ENCODE assay signal across 1 cellular context in the genomic region with DNA sequence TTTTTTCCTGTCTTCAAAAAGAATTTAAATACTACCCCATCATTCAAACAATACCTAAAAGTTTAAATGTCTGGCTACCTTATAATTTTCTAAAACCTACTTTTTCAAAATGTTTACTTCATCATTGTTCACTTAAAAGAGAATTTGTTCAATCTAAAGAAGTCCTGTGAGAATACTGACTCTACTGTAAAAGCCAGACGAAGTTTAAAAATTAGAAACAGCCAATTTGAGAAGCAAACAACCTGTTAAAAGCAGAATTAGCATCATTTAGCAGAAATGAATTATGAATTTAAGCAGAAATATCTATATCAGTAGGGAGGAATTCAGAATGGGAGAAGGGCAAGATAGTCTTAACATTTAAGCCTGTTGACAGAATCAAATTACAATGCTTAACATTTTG.
TF ChIP-seq lines count a peak whose summit lies in the region.

No MANE protein-coding gene starts in this region.

TF ChIP-seq in GM23338, 12 proteins besides CTCF, POLR2A, EP300 and RAD21:
- no peak for TF ChIP-seq ZNF331 (CRISPR knock-in tag; IDR thresholded peaks at IDR 0.05; ENCODE audit: low read depth)
- TF ChIP-seq, protein P1, sequence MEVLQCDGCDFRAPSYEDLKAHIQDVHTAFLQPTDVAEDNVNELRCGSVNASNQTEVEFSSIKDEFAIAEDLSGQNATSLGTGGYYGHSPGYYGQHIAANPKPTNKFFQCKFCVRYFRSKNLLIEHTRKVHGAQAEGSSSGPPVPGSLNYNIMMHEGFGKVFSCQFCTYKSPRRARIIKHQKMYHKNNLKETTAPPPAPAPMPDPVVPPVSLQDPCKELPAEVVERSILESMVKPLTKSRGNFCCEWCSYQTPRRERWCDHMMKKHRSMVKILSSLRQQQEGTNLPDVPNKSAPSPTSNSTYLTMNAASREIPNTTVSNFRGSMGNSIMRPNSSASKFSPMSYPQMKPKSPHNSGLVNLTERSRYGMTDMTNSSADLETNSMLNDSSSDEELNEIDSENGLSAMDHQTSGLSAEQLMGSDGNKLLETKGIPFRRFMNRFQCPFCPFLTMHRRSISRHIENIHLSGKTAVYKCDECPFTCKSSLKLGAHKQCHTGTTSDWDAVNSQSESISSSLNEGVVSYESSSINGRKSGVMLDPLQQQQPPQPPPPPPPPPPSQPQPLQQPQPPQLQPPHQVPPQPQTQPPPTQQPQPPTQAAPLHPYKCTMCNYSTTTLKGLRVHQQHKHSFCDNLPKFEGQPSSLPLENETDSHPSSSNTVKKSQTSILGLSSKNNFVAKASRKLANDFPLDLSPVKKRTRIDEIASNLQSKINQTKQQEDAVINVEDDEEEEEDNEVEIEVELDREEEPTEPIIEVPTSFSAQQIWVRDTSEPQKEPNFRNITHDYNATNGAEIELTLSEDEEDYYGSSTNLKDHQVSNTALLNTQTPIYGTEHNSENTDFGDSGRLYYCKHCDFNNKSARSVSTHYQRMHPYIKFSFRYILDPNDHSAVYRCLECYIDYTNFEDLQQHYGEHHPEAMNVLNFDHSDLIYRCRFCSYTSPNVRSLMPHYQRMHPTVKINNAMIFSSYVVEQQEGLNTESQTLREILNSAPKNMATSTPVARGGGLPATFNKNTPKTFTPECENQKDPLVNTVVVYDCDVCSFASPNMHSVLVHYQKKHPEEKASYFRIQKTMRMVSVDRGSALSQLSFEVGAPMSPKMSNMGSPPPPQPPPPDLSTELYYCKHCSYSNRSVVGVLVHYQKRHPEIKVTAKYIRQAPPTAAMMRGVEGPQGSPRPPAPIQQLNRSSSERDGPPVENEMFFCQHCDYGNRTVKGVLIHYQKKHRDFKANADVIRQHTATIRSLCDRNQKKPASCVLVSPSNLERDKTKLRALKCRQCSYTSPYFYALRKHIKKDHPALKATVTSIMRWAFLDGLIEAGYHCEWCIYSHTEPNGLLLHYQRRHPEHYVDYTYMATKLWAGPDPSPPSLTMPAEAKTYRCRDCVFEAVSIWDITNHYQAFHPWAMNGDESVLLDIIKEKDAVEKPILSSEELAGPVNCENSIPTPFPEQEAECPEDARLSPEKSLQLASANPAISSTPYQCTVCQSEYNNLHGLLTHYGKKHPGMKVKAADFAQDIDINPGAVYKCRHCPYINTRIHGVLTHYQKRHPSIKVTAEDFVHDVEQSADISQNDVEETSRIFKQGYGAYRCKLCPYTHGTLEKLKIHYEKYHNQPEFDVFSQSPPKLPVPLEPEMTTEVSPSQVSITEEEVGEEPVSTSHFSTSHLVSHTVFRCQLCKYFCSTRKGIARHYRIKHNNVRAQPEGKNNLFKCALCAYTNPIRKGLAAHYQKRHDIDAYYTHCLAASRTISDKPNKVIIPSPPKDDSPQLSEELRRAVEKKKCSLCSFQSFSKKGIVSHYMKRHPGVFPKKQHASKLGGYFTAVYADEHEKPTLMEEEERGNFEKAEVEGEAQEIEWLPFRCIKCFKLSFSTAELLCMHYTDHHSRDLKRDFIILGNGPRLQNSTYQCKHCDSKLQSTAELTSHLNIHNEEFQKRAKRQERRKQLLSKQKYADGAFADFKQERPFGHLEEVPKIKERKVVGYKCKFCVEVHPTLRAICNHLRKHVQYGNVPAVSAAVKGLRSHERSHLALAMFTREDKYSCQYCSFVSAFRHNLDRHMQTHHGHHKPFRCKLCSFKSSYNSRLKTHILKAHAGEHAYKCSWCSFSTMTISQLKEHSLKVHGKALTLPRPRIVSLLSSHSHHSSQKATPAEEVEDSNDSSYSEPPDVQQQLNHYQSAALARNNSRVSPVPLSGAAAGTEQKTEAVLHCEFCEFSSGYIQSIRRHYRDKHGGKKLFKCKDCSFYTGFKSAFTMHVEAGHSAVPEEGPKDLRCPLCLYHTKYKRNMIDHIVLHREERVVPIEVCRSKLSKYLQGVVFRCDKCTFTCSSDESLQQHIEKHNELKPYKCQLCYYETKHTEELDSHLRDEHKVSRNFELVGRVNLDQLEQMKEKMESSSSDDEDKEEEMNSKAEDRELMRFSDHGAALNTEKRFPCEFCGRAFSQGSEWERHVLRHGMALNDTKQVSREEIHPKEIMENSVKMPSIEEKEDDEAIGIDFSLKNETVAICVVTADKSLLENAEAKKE (CRISPR knock-in tag; IDR thresholded peaks at IDR 0.05), result no peak
- no peak for TF ChIP-seq JUNB (IDR thresholded peaks at IDR 0.05; ENCODE audit: unreplicated experiment)
- no peak for TF ChIP-seq CREB1 (CRISPR knock-in tag; IDR thresholded peaks at IDR 0.05; ENCODE audit: low read depth)
- TF ChIP-seq EZH2 (IDR thresholded peaks at IDR 0.05; ENCODE audit: low read depth, unreplicated experiment), result no peak
- TF ChIP-seq NANOG (IDR thresholded peaks at IDR 0.05; ENCODE audit: borderline replicate concordance), result no peak
- no peak for TF ChIP-seq EZH2phosphoT487 (IDR thresholded peaks at IDR 0.05; ENCODE audit: unreplicated experiment)
- TF ChIP-seq, protein P2, sequence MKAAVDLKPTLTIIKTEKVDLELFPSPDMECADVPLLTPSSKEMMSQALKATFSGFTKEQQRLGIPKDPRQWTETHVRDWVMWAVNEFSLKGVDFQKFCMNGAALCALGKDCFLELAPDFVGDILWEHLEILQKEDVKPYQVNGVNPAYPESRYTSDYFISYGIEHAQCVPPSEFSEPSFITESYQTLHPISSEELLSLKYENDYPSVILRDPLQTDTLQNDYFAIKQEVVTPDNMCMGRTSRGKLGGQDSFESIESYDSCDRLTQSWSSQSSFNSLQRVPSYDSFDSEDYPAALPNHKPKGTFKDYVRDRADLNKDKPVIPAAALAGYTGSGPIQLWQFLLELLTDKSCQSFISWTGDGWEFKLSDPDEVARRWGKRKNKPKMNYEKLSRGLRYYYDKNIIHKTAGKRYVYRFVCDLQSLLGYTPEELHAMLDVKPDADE (IDR thresholded peaks at IDR 0.05), result no peak
- TF ChIP-seq POLR2AphosphoS5 (IDR thresholded peaks at IDR 0.05; ENCODE audit: low read depth), result no peak
- TF ChIP-seq, protein P3, sequence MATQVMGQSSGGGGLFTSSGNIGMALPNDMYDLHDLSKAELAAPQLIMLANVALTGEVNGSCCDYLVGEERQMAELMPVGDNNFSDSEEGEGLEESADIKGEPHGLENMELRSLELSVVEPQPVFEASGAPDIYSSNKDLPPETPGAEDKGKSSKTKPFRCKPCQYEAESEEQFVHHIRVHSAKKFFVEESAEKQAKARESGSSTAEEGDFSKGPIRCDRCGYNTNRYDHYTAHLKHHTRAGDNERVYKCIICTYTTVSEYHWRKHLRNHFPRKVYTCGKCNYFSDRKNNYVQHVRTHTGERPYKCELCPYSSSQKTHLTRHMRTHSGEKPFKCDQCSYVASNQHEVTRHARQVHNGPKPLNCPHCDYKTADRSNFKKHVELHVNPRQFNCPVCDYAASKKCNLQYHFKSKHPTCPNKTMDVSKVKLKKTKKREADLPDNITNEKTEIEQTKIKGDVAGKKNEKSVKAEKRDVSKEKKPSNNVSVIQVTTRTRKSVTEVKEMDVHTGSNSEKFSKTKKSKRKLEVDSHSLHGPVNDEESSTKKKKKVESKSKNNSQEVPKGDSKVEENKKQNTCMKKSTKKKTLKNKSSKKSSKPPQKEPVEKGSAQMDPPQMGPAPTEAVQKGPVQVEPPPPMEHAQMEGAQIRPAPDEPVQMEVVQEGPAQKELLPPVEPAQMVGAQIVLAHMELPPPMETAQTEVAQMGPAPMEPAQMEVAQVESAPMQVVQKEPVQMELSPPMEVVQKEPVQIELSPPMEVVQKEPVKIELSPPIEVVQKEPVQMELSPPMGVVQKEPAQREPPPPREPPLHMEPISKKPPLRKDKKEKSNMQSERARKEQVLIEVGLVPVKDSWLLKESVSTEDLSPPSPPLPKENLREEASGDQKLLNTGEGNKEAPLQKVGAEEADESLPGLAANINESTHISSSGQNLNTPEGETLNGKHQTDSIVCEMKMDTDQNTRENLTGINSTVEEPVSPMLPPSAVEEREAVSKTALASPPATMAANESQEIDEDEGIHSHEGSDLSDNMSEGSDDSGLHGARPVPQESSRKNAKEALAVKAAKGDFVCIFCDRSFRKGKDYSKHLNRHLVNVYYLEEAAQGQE (IDR thresholded peaks at IDR 0.05; ENCODE audit: unreplicated experiment), result no peak
- TF ChIP-seq STAT1 (IDR thresholded peaks at IDR 0.05; ENCODE audit: unreplicated experiment), result no peak
- TF ChIP-seq ZNF114 (CRISPR knock-in tag; IDR thresholded peaks at IDR 0.05), result no peak
